In genomic region chr2:42522035-42522434, GRCh38 we compare ENCODE assay signal across 23 cellular contexts. TPM values are rescaled to one million over a fixed set of nuclear protein-coding genes. Genes with fewer than 3 reads are reported as not detected.
DNase-seq lines count a peak whose midpoint lies in the region; ATAC-seq, FAIRE-seq and TF ChIP-seq lines count a peak whose summit lies in the region.
"Had no signal": no experiment of that assay in that cellular context is flagged by ENCODE, and none has a peak within 500 bp of the region (broad histone marks: within the 10 kb centered on the region; RNA-seq: fewer than 3 reads in every experiment).

No MANE protein-coding gene starts in this region.

- H3K4ac ChIP-seq in H1 (replicated peaks; ENCODE audit: insufficient read length, low read depth, low read length): no peak overlapping the region

- no peaks in the 10 kb centered on the region; the same call in 1 of the 2 replicates for H3K79me1 ChIP-seq in H1 (ENCODE audit: low read depth, low read length)

- H2BK120ac ChIP-seq in H1 (replicated peaks; ENCODE audit: low read depth, low read length): no peak overlapping the region

- H3K4me2 ChIP-seq in GM23338 (no peak overlapping the region), H1 (ENCODE audit: insufficient read depth in 1 of 2, low read depth in 2 of 2, low read length in 2 of 2) (no peak overlapping the region; a peak in 1 of 4 replicates)
- H3K4me2 ChIP-seq: A549; BLaER1 treated with 17β-estradiol and CSF1 and Interleukin-3, amounts not matched to agents 10 nM and 100 nM had no signal

- ATAC-seq in GM23338: peak; percentile 77
- ATAC-seq in naive thymus-derived CD4-positive, alpha-beta T cell: no peak
- ATAC-seq in body of pancreas: no peak
- ATAC-seq: A549 had no signal

- H3K27ac Mint-ChIP-seq in GM23338 (no peak overlapping the region), endodermal cell (no peak overlapping the region)
- H3K27ac Mint-ChIP-seq in naive thymus-derived CD4-positive, alpha-beta T cell: peak overlapping the region in 5 of 9 donors; percentile 40 to 90 (median 43)
- H3K27ac Mint-ChIP-seq: HFFc6 had no signal

- peak overlapping the region; percentile 61; the same call in 1 of the 2 replicates for H2BK12ac ChIP-seq in H1 (ENCODE audit: low read depth, low read length)

- 0 out of 2 replicates have a peak overlapping the region, but pooled peaks have one; percentile 15 for H2BK20ac ChIP-seq in H1 (ENCODE audit: low read length)

- CTCF ChIA-PET in H1 (lab: Charles Lee; ENCODE audit: partially characterized antibody): interaction anchor here (0.6 to 3.0 kb wide), 2 partner anchors 8 to 12 kb away, joined by 3 to 24 read pairs; no protein-coding TSS in a partner anchor
- CTCF ChIA-PET in naive thymus-derived CD4-positive, alpha-beta T cell (lab: Charles Lee): no interaction called here

- H3K4me1 Mint-ChIP-seq in GM23338: peaks cover 14% of the 10 kb centered on the region
- peaks cover 0 to 26% (median 11%) of the 10 kb centered on the region in 7 donors for H3K4me1 Mint-ChIP-seq in naive thymus-derived CD4-positive, alpha-beta T cell
- H3K4me1 Mint-ChIP-seq in endodermal cell: peaks cover 4% of the 10 kb centered on the region
- H3K4me1 Mint-ChIP-seq: CD14-positive monocyte had no signal

- H3K9ac ChIP-seq in H1 (replicated peaks in 1 of 4; ENCODE audit: extremely low read depth in 1 of 4, low read depth in 3 of 4, low read length in 3 of 4): no peak overlapping the region
- no peak overlapping the region for H3K9ac ChIP-seq in endodermal cell (ENCODE audit: extremely low read depth, low read length, poor library complexity, severe bottlenecking)
- H3K9ac ChIP-seq: BLaER1 treated with 17β-estradiol and CSF1 and Interleukin-3, amounts not matched to agents 10 nM and 100 nM had no signal

- POLR2A ChIA-PET in H1 (lab: Charles Lee; ENCODE audit: partially characterized antibody): interaction anchor here (0.9 to 2.1 kb wide), 4 partner anchors 23 to 54 kb away, joined by 3 to 8 read pairs (median 3); no protein-coding TSS in a partner anchor
- POLR2A ChIA-PET in naive thymus-derived CD4-positive, alpha-beta T cell (lab: Charles Lee): no interaction called here

- no peaks in the 10 kb centered on the region; the same call in 1 of the 2 replicates for H3K23me2 ChIP-seq in H1 (ENCODE audit: low read depth, low read length)

- H3K27me3 ChIP-seq in GM23338 (ENCODE audit: insufficient read depth): no peaks in the 10 kb centered on the region
- H3K27me3 ChIP-seq in H1 (replicated peaks in 1 of 4; ENCODE audit: control insufficient read depth in 3 of 4, extremely low read depth in 1 of 4, insufficient read depth in 3 of 4, low read length in 3 of 4): no peaks in the 10 kb centered on the region
- no peaks in the 10 kb centered on the region for H3K27me3 ChIP-seq in naive thymus-derived CD4-positive, alpha-beta T cell (ENCODE audit: control insufficient read depth in 2 of 2, insufficient read depth in 2 of 2, low read length in 2 of 2)
- no peaks in the 10 kb centered on the region for H3K27me3 ChIP-seq in body of pancreas
- no peaks in the 10 kb centered on the region for H3K27me3 ChIP-seq in endodermal cell (ENCODE audit: control insufficient read depth, insufficient read depth, low read length, poor library complexity, severe bottlenecking)
- H3K27me3 ChIP-seq: BE2C; BLaER1 treated with 17β-estradiol and CSF1 and Interleukin-3, amounts not matched to agents 10 nM and 100 nM had no signal

- peak overlapping the region; percentile 61; the same call in 1 of the 2 replicates for H2BK15ac ChIP-seq in H1 (ENCODE audit: low read length)

- TF ChIP-seq POLR2A in H1 (IDR thresholded peaks at IDR 0.05; ENCODE audit: control extremely low read depth in 1 of 2, low read depth in 2 of 2, low read length in 2 of 2): no peak
- no peak for TF ChIP-seq POLR2A in body of pancreas (IDR thresholded peaks at IDR 0.05)

- intact Hi-C loops in naive thymus-derived CD4-positive, alpha-beta T cell (cut with micrococcal nuclease): no loop called here
- intact Hi-C loops in body of pancreas (cut with DNase I): no loop called here

- H3K9me2 ChIP-seq in GM23338 (ENCODE audit: insufficient read depth): no peaks in the 10 kb centered on the region

- H3K4me1 ChIP-seq in GM23338 (ENCODE audit: insufficient read depth): peaks cover 21% of the 10 kb centered on the region
- H3K4me1 ChIP-seq in H1 (replicated peaks in 1 of 4; ENCODE audit: control insufficient read depth in 3 of 4, insufficient read depth in 4 of 4, low read length in 3 of 4): peaks cover 0 to 7% (median 5%) of the 10 kb centered on the region in 4 experiments; a peak in 5 of 7 replicates
- H3K4me1 ChIP-seq in naive thymus-derived CD4-positive, alpha-beta T cell (ENCODE audit: control insufficient read depth in 2 of 2, insufficient read depth in 2 of 2, low read length in 2 of 2): no peaks in the 10 kb centered on the region
- no peaks in the 10 kb centered on the region for H3K4me1 ChIP-seq in body of pancreas
- no peaks in the 10 kb centered on the region for H3K4me1 ChIP-seq in endodermal cell (ENCODE audit: control insufficient read depth, insufficient read depth, low read length)
- H3K4me1 ChIP-seq: A549; BE2C; BLaER1 treated with 17β-estradiol and CSF1 and Interleukin-3, amounts not matched to agents 10 nM and 100 nM had no signal

- no peak overlapping the region for H4K8ac ChIP-seq in H1 (ENCODE audit: extremely low read depth, insufficient read depth, low read length)

- no peak for TF ChIP-seq EP300 in H1 (IDR thresholded peaks at IDR 0.05; ENCODE audit: borderline replicate concordance in 1 of 2, low read depth in 2 of 2, low read length in 2 of 2)

- H3K4me3 Mint-ChIP-seq in GM23338 (no peak overlapping the region), endodermal cell (no peak overlapping the region)
- peak overlapping the region in 2 of 10 donors; percentile 10 to 35 for H3K4me3 Mint-ChIP-seq in naive thymus-derived CD4-positive, alpha-beta T cell
- H3K4me3 Mint-ChIP-seq: CD14-positive monocyte; CD4-positive, alpha-beta memory T cell; HFFc6 had no signal

- WGBS in H1 (ENCODE audit: extremely low coverage in 1 of 2, insufficient coverage in 1 of 2, insufficient read length in 1 of 2, insufficient replicate concordance in 2 of 2, low coverage in 1 of 2, low lambda C conversion rate in 2 of 2, missing lambda C conversion rate in 1 of 2), 2 experiments: 57% methylated on average over 2 of the region's 2 CpGs; no CpG with 5 or more reads in 1 of the 2 experiments
- WGBS in body of pancreas, 2 donors: 48 to 66% methylated on average over 2 of the region's 2 CpGs
- 81 to 86% methylated on average over 2 of the region's 2 CpGs for WGBS in endodermal cell (ENCODE audit: insufficient coverage in 1 of 2, insufficient read length in 1 of 2), 2 experiments

- no peak for TF ChIP-seq RAD21 in H1 (IDR thresholded peaks at IDR 0.05 in 1 of 2, conservative IDR thresholded peaks at IDR 0.05 in 1 of 2; ENCODE audit: low read depth in 2 of 2, low read length in 2 of 2)

- no peaks in the 10 kb centered on the region for H4K20me1 ChIP-seq in GM23338 (replicated peaks; ENCODE audit: insufficient read depth)
- no peaks in the 10 kb centered on the region for H4K20me1 ChIP-seq in H1 (replicated peaks in 1 of 2; ENCODE audit: control insufficient read depth in 1 of 2, insufficient read depth in 2 of 2, low read length in 2 of 2)
- H4K20me1 ChIP-seq: BLaER1 treated with 17β-estradiol and CSF1 and Interleukin-3, amounts not matched to agents 10 nM and 100 nM had no signal

- H3K23ac ChIP-seq in H1 (ENCODE audit: insufficient read length): no peak overlapping the region

- 0 out of 2 replicates have a peak overlapping the region, but pooled peaks have one; percentile 42 for H3K18ac ChIP-seq in H1 (ENCODE audit: extremely low read depth, low read length)

- no peak overlapping the region for H3K56ac ChIP-seq in H1 (replicated peaks; ENCODE audit: insufficient read length, low read depth, low read length)

- H4K91ac ChIP-seq in H1 (replicated peaks; ENCODE audit: insufficient read length, low read length): no peak overlapping the region

- TF ChIP-seq CTCF in GM23338 (conservative IDR thresholded peaks at IDR 0.05; ENCODE audit: low read depth in 2 of 2): no peak
- TF ChIP-seq CTCF in H1 (IDR thresholded peaks at IDR 0.05; ENCODE audit: control extremely low read depth in 1 of 3, insufficient read depth in 1 of 3, low read depth in 1 of 3, low read length in 3 of 3): no peak
- no peak for TF ChIP-seq CTCF in body of pancreas (IDR thresholded peaks at IDR 0.05)
- TF ChIP-seq CTCF in endodermal cell (conservative IDR thresholded peaks at IDR 0.05): no peak

- H3K9me3 ChIP-seq in H1 (ENCODE audit: insufficient read depth in 2 of 2, low read depth in 1 of 2, low read length in 1 of 2) (no peaks in the 10 kb centered on the region), body of pancreas (no peaks in the 10 kb centered on the region), endodermal cell (ENCODE audit: control insufficient read depth, low read length) (no peaks in the 10 kb centered on the region)
- H3K9me3 ChIP-seq in naive thymus-derived CD4-positive, alpha-beta T cell (ENCODE audit: control insufficient read depth in 2 of 3, low read length in 3 of 3): no peaks in the 10 kb centered on the region
- H3K9me3 ChIP-seq: A549, BE2C, HAP-1 had no signal

- H3F3A ChIP-seq in GM23338 (replicated peaks; ENCODE audit: low read depth): 0 out of 2 replicates have a peak, but pooled peaks cover 6% of the 10 kb centered on the region

- H4K5ac ChIP-seq in H1 (ENCODE audit: insufficient read length, low read depth, low read length): no peak overlapping the region

- H3K9me3 Mint-ChIP-seq in GM23338 (no peaks in the 10 kb centered on the region), endodermal cell (no peaks in the 10 kb centered on the region)
- peaks cover 0 to 1% (median 0%) of the 10 kb centered on the region in 11 donors for H3K9me3 Mint-ChIP-seq in naive thymus-derived CD4-positive, alpha-beta T cell
- H3K9me3 Mint-ChIP-seq: CD4-positive, alpha-beta memory T cell; HFFc6 had no signal

- H3K36me3 Mint-ChIP-seq in GM23338 (ENCODE audit: low read depth): no peaks in the 10 kb centered on the region
- no peaks in the 10 kb centered on the region for H3K36me3 Mint-ChIP-seq in naive thymus-derived CD4-positive, alpha-beta T cell
- H3K36me3 Mint-ChIP-seq in endodermal cell (ENCODE audit: low read depth): no peaks in the 10 kb centered on the region
- H3K36me3 Mint-ChIP-seq: CD14-positive monocyte; CD4-positive, alpha-beta memory T cell had no signal

- H2AK5ac ChIP-seq in H1 (ENCODE audit: low read depth, low read length): no peak overlapping the region

- DNase-seq in GM23338 (ENCODE audit: low spot score) (no peak), H1 (ENCODE audit: low read depth in 1 of 2, low spot score in 2 of 2) (no peak), body of pancreas (no peak), endodermal cell (no peak), frontal cortex (ENCODE audit: low spot score in 2 of 2) (no peak)
- DNase-seq in naive thymus-derived CD4-positive, alpha-beta T cell: no peak
- DNase-seq: 8988T; ACHN; AML-193; BE2C; Calu3; CD4-positive, alpha-beta memory T cell; COR-L47; DMS53; DMS79 treated with DMSO at 0.1 percent for 48 hours; GF-D8; HFFc6 had no signal

- H2BK5ac ChIP-seq in H1 (ENCODE audit: low read depth, low read length): no peak overlapping the region

- peak; percentile 13 for FAIRE-seq in H1 (lab: Jason Lieb, UNC)
- FAIRE-seq in frontal cortex (lab: Jason Lieb, UNC): no peak
- FAIRE-seq: A549, GM12891, GM18507 had no signal

- no peaks in the 10 kb centered on the region for H3K79me2 ChIP-seq in GM23338 (replicated peaks; ENCODE audit: insufficient read depth)
- no peaks in the 10 kb centered on the region for H3K79me2 ChIP-seq in H1 (ENCODE audit: control insufficient read depth in 1 of 2, insufficient read depth in 2 of 2, low read length in 2 of 2)

- H3K4me3 ChIP-seq in GM23338: no peak overlapping the region
- no peak overlapping the region for H3K4me3 ChIP-seq in H1 (ENCODE audit: extremely low read depth in 1 of 4, insufficient read depth in 2 of 4, low read depth in 3 of 4, low read length in 4 of 4)
- no peak overlapping the region for H3K4me3 ChIP-seq in naive thymus-derived CD4-positive, alpha-beta T cell (ENCODE audit: low read length)
- no peak overlapping the region for H3K4me3 ChIP-seq in body of pancreas
- no peak overlapping the region for H3K4me3 ChIP-seq in endodermal cell (ENCODE audit: low read length)
- H3K4me3 ChIP-seq: A549; BLaER1 treated with 17β-estradiol and CSF1 and Interleukin-3, amounts not matched to agents 10 nM and 100 nM; HAP-1 had no signal

- H3K14ac ChIP-seq in H1 (ENCODE audit: insufficient read length): no peak overlapping the region

- H3K27me3 Mint-ChIP-seq in GM23338 (ENCODE audit: insufficient read depth, low read depth, poor library complexity) (peaks cover 3% of the 10 kb centered on the region), endodermal cell (ENCODE audit: insufficient read depth) (peaks cover 2% of the 10 kb centered on the region)
- no peaks in the 10 kb centered on the region for H3K27me3 Mint-ChIP-seq in naive thymus-derived CD4-positive, alpha-beta T cell

- H2AFZ ChIP-seq in GM23338 (no peak overlapping the region), H1 (ENCODE audit: low read length) (no peak overlapping the region)

- no peaks in the 10 kb centered on the region for H3K36me3 ChIP-seq in GM23338 (ENCODE audit: insufficient read depth)
- no peaks in the 10 kb centered on the region for H3K36me3 ChIP-seq in H1 (ENCODE audit: control insufficient read depth in 2 of 4, insufficient read depth in 4 of 4, low read length in 3 of 4)
- H3K36me3 ChIP-seq in naive thymus-derived CD4-positive, alpha-beta T cell (ENCODE audit: control insufficient read depth in 2 of 3, insufficient read depth in 3 of 3, low read length in 3 of 3): no peaks in the 10 kb centered on the region
- H3K36me3 ChIP-seq in body of pancreas (replicated peaks in 1 of 2; ENCODE audit: insufficient read depth in 1 of 2, low read depth in 2 of 2): no peaks in the 10 kb centered on the region
- no peaks in the 10 kb centered on the region for H3K36me3 ChIP-seq in endodermal cell (ENCODE audit: control insufficient read depth, insufficient read depth, low read length)
- H3K36me3 ChIP-seq: BE2C; BLaER1 treated with 17β-estradiol and CSF1 and Interleukin-3, amounts not matched to agents 10 nM and 100 nM; HAP-1 had no signal

- H3K27ac ChIP-seq in GM23338 (ENCODE audit: low read depth) (no peak overlapping the region), H1 (ENCODE audit: low read depth, low read length) (no peak overlapping the region), body of pancreas (no peak overlapping the region), endodermal cell (ENCODE audit: low read depth, low read length) (no peak overlapping the region)
- no peak overlapping the region for H3K27ac ChIP-seq in naive thymus-derived CD4-positive, alpha-beta T cell (ENCODE audit: low read depth, low read length)
- H3K27ac ChIP-seq: A549; BLaER1 treated with 17β-estradiol and CSF1 and Interleukin-3, amounts not matched to agents 10 nM and 100 nM had no signal

RNA-seq across cellular contexts. Expression of gene KCNG3, which starts 28.3 kb away (rescaled TPM):
- total RNA-seq in GM23338 (2014; rRNA removed; shearing (Covaris generic)): 33.8 and 36.2 TPM in 2 replicates
- polyA plus RNA-seq in GM23338 (2016; fragmentation: Nextera tagmentation; extraction: Ambion mirVana) (2.2 and 2.5 TPM in 2 replicates), H1 (2011; rRNA removed) (7.8 and 8.1 TPM in 2 replicates)
- 21.3 and 22.3 TPM in 2 replicates for total RNA-seq in H1 (2021; fragmentation: NEBNext Ultra II Directional; extraction: Animal tissue kit (Norgen Biotek cat#: 25700))
- polyA plus RNA-seq in H1 (2011; cell fraction: cytosol; rRNA removed): 9.0 TPM
- 8.7 TPM for polyA plus RNA-seq in H1 (2011; cell fraction: nucleus; rRNA removed)
- polyA plus RNA-seq in H1 (2012, experiment 1 of 2): 3.8 to 5.6 TPM (median 4.6 TPM) in 4 replicates
- polyA plus RNA-seq in H1 (2012, experiment 2 of 2): 0.76 TPM
- 3.3 TPM for polyA plus RNA-seq in H1 (2013, experiment 1 of 2)
- polyA plus RNA-seq in H1 (2013, experiment 2 of 2): 3.3 TPM
- 27.2 and 35.7 TPM in 2 replicates for polyA minus RNA-seq in H1 (2011; rRNA and poly(A)+ RNA removed)
- 33.7 TPM for polyA minus RNA-seq in H1 (2011; cell fraction: cytosol; rRNA and poly(A)+ RNA removed)
- 59.9 TPM for polyA minus RNA-seq in H1 (2011; cell fraction: nucleus; rRNA and poly(A)+ RNA removed)
- under 1 TPM in 4 of 5 experiments, not detected in 1; 0.08 to 0.48 (median 0.14) TPM for total RNA-seq in naive thymus-derived CD4-positive, alpha-beta T cell
- polyA plus RNA-seq in naive thymus-derived CD4-positive, alpha-beta T cell: under 1 TPM in 1 of 2 donors, not detected in 1; 0.08 TPM
- total RNA-seq in body of pancreas (1 to 10 TPM; 1.8 to 6.9 TPM), endodermal cell (1 to 10 TPM in 1 of 2 donors, under 1 TPM in 1; 0.84 to 1.5 TPM), frontal cortex (1.2 TPM)
- polyA plus RNA-seq in endodermal cell (2013, experiment 1 of 2): 0.64 TPM
- 0.50 TPM for polyA plus RNA-seq in endodermal cell (2013, experiment 2 of 2)
- total RNA-seq: CD4-positive, alpha-beta memory T cell; HFFc6 had no signal
- polyA plus RNA-seq: CD14-positive monocyte; CD4-positive, alpha-beta memory T cell had no signal

RNA-seq across cellular contexts. Expression of gene MTA3, which starts 46.4 kb away (rescaled TPM):
- total RNA-seq in GM23338 (2014; rRNA removed; shearing (Covaris generic)): 145 and 162 TPM in 2 replicates
- polyA plus RNA-seq in GM23338 (2016; fragmentation: Nextera tagmentation; extraction: Ambion mirVana): 202 and 208 TPM in 2 replicates
- 184 and 197 TPM in 2 replicates for total RNA-seq in H1 (2021; fragmentation: NEBNext Ultra II Directional; extraction: Animal tissue kit (Norgen Biotek cat#: 25700))
- 106 and 125 TPM in 2 replicates for polyA plus RNA-seq in H1 (2011; rRNA removed)
- 153 TPM for polyA plus RNA-seq in H1 (2011; cell fraction: cytosol; rRNA removed)
- polyA plus RNA-seq in H1 (2011; cell fraction: nucleus; rRNA removed): 79.8 TPM
- 146 to 179 TPM (median 156 TPM) in 4 replicates for polyA plus RNA-seq in H1 (2012, experiment 1 of 2)
- polyA plus RNA-seq in H1 (2012, experiment 2 of 2): 33.2 TPM
- polyA plus RNA-seq in H1 (2013, experiment 1 of 2): 117 TPM
- 125 TPM for polyA plus RNA-seq in H1 (2013, experiment 2 of 2)
- polyA minus RNA-seq in H1 (2011; rRNA and poly(A)+ RNA removed): 124 and 135 TPM in 2 replicates
- polyA minus RNA-seq in H1 (2011; cell fraction: cytosol; rRNA and poly(A)+ RNA removed): 72.2 TPM
- 120 TPM for polyA minus RNA-seq in H1 (2011; cell fraction: nucleus; rRNA and poly(A)+ RNA removed)
- total RNA-seq in naive thymus-derived CD4-positive, alpha-beta T cell: 10 to 100 TPM; 23.9 to 49.1 (median 34.3) TPM
- polyA plus RNA-seq in naive thymus-derived CD4-positive, alpha-beta T cell: 10 to 100 TPM; 24.2 to 25.1 TPM
- 10 to 100 TPM; 23.1 to 31.1 TPM for total RNA-seq in body of pancreas
- 100 to 1,000 TPM; 138 to 154 TPM for total RNA-seq in endodermal cell
- polyA plus RNA-seq in endodermal cell (2013, experiment 1 of 2): 77.1 TPM
- 69.4 TPM for polyA plus RNA-seq in endodermal cell (2013, experiment 2 of 2)
- 30.6 TPM for total RNA-seq in frontal cortex

Comparison
In these comparisons a context has a peak if more than half of its experiments do, and no peak if none do; other contexts are left out.
1. H3K27ac Mint-ChIP-seq: peak in naive thymus-derived CD4-positive, alpha-beta T cell (5 of 9); none in GM23338 (single experiment) and endodermal cell (single experiment).